Comparison of ENCODE assay signal across 8 cellular contexts in genomic region chr11:64271339-64272132, GRCh38.
DNase-seq lines count a peak whose midpoint lies in the region; ATAC-seq and TF ChIP-seq lines count a peak whose summit lies in the region.

No MANE protein-coding gene starts in this region.

- no peak for ATAC-seq in GM21360 (IDR thresholded peaks at IDR 0.05; ENCODE audit: unreplicated experiment)

- peak; percentile 96 for DNase-seq in Ammon's horn (ENCODE audit: low spot score)
- peak; percentile 81 for DNase-seq in HCEC 1CT
- peak; percentile 81 to 95 for DNase-seq in NCI-H524 (lab: John Stamatoyannopoulos, UW)
- DNase-seq in activated CD4-positive, alpha-beta T cell treated with anti-CD3 and anti-CD28 coated beads for 4 hours: peak; percentile 88 to 90
- peak; percentile 97 for DNase-seq in choroid plexus epithelial cell (ENCODE audit: low read depth)
- DNase-seq in kidney tubule cell (ENCODE audit: low spot score): peak; percentile 86
- DNase-seq in stimulated activated CD4-positive, alpha-beta T cell treated with anti-CD3 and anti-CD28 coated beads, Interleukin-15, amount 100 ng/mL, for 24 hours: peak; percentile 87

- peak overlapping the region; percentile 82 for H3K4me3 ChIP-seq in choroid plexus epithelial cell (ENCODE audit: low read depth, low read length)

- no peak for TF ChIP-seq CTCF in choroid plexus epithelial cell (conservative IDR thresholded peaks at IDR 0.05; ENCODE audit: low read depth, low read length)
